1 cellular context compared by ENCODE assay signal in the genomic region with DNA sequence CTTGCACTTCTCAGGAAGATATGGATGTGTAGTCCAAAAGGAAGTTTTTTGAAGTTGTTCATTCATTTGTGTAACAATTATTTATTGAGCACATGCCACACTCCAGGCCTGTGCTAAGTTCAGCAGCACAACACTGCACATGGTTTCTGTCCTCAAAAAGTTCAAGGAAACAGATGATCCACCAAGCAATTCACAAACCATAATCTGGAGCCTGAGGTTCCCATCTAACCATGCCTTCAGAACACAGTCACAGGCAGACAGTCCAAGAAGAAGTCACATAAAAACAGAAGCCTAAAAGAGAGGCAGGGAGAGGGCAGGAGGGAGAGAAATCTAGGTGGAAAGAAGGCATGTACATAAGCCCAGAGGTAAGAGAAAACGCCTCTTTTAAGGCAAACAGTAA.
TF ChIP-seq lines count a peak whose summit lies in the region.

No MANE protein-coding gene starts in this region.

TF ChIP-seq in GM12878, 131 proteins besides CTCF, POLR2A, EP300 and RAD21:
- TF ChIP-seq MXI1 (IDR thresholded peaks at IDR 0.05; ENCODE audit: low read depth, low read length): 0 out of 2 replicates have a peak, but pooled peaks have one; percentile 49
- 0 out of 2 replicates have a peak, but pooled peaks have one; percentile 27 for TF ChIP-seq WRNIP1 (IDR thresholded peaks at IDR 0.05; ENCODE audit: borderline replicate concordance, low read depth, low read length)
- TF ChIP-seq, protein P1, sequence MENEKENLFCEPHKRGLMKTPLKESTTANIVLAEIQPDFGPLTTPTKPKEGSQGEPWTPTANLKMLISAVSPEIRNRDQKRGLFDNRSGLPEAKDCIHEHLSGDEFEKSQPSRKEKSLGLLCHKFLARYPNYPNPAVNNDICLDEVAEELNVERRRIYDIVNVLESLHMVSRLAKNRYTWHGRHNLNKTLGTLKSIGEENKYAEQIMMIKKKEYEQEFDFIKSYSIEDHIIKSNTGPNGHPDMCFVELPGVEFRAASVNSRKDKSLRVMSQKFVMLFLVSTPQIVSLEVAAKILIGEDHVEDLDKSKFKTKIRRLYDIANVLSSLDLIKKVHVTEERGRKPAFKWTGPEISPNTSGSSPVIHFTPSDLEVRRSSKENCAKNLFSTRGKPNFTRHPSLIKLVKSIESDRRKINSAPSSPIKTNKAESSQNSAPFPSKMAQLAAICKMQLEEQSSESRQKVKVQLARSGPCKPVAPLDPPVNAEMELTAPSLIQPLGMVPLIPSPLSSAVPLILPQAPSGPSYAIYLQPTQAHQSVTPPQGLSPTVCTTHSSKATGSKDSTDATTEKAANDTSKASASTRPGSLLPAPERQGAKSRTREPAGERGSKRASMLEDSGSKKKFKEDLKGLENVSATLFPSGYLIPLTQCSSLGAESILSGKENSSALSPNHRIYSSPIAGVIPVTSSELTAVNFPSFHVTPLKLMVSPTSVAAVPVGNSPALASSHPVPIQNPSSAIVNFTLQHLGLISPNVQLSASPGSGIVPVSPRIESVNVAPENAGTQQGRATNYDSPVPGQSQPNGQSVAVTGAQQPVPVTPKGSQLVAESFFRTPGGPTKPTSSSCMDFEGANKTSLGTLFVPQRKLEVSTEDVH (IDR thresholded peaks at IDR 0.05; ENCODE audit: low read depth, partially characterized antibody): no peak
- TF ChIP-seq NFXL1 (IDR thresholded peaks at IDR 0.05; ENCODE audit: borderline replicate concordance): no peak
- TF ChIP-seq, protein P2, sequence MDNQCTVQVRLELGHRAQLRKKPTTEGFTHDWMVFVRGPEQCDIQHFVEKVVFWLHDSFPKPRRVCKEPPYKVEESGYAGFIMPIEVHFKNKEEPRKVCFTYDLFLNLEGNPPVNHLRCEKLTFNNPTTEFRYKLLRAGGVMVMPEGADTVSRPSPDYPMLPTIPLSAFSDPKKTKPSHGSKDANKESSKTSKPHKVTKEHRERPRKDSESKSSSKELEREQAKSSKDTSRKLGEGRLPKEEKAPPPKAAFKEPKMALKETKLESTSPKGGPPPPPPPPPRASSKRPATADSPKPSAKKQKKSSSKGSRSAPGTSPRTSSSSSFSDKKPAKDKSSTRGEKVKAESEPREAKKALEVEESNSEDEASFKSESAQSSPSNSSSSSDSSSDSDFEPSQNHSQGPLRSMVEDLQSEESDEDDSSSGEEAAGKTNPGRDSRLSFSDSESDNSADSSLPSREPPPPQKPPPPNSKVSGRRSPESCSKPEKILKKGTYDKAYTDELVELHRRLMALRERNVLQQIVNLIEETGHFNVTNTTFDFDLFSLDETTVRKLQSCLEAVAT (IDR thresholded peaks at IDR 0.05): peak; percentile 53; the same call in 1 of the 2 replicates
- peak; percentile 10; the same call in 1 of the 2 replicates for TF ChIP-seq POLR2AphosphoS5 (IDR thresholded peaks at IDR 0.05; ENCODE audit: low read length)
- TF ChIP-seq JUNB (IDR thresholded peaks at IDR 0.05): no peak
- TF ChIP-seq SMAD1 (IDR thresholded peaks at IDR 0.05; ENCODE audit: low read depth, partially characterized antibody): peak; percentile 20
